9 cellular contexts compared by ENCODE assay signal in the genomic region with DNA sequence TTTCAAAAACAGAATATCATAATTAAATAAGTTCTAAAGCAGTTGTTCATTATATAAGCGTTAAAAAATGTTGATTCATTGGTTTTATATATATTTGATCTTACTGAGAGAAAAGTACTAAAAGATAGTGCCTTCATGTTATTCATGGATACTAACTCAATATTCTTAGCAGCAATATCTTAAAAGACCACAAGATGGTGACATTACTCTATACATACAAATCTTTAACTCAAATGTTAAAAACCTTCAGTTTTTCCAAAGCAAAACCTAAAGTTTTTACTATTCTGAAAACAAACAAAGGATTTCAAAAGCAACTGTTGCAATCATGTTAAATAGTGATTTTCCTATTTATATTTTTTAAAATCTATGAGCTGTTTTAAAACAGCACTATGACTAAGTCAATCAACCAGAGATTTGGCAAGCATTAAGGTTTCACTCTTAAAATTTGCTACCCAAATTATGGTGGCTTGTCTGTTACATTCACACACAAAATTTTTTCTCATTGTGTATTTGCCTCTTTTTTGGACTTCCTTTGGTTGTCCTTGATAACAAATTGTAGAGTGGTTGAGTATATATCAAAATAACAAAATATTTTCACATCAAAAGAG. TPM values are rescaled to one million over a fixed set of nuclear protein-coding genes. Genes with fewer than 3 reads are reported as not detected.
DNase-seq lines count a peak whose midpoint lies in the region; ATAC-seq, FAIRE-seq and TF ChIP-seq lines count a peak whose summit lies in the region.
"Had no signal": no experiment of that assay in that cellular context is flagged by ENCODE, and none has a peak within 500 bp of the region (broad histone marks: within the 10 kb centered on the region; RNA-seq: fewer than 3 reads in every experiment).

No MANE protein-coding gene starts in this region.

- peak; percentile 50 for ATAC-seq in HG02852 (IDR thresholded peaks at IDR 0.05; ENCODE audit: unreplicated experiment)
- peak; percentile 54 for ATAC-seq in foreskin keratinocyte
- ATAC-seq in activated CD4-positive, CD25-positive, alpha-beta regulatory T cell treated with anti-CD3 and anti-CD28 coated beads, Interleukin-2, amount 50 U/mL, for 24 hours, result no peak

- H3K9me2 ChIP-seq in DOHH2 (replicated peaks; ENCODE audit: control insufficient read depth, low read length), result no peaks in the 10 kb centered on the region

- peaks cover 3% of the 10 kb centered on the region; the same call in 1 of the 2 replicates for H3F3A ChIP-seq in DOHH2 (ENCODE audit: control insufficient read depth, insufficient read depth)

- H3K36me3 Mint-ChIP-seq in activated CD4-positive, alpha-beta T cell treated with anti-CD3 and anti-CD28 coated beads, Interleukin-2, amount 10 ng/mL, durations not matched to agents 7 days and 5 days (ENCODE audit: low read depth), result no peaks in the 10 kb centered on the region
- H3K36me3 Mint-ChIP-seq: naive B cell had no signal

- H3K36me3 ChIP-seq in DOHH2 (ENCODE audit: control insufficient read depth, low read length) (no peaks in the 10 kb centered on the region), tibial artery (no peaks in the 10 kb centered on the region)

- no peaks in the 10 kb centered on the region for H3K27me3 ChIP-seq in DOHH2 (ENCODE audit: control insufficient read depth, low read length)
- H3K27me3 ChIP-seq in foreskin keratinocyte, result no peaks in the 10 kb centered on the region
- H3K27me3 ChIP-seq in tibial artery, result no peaks in the 10 kb centered on the region

- H3K9me3 ChIP-seq in DOHH2 (ENCODE audit: control insufficient read depth, insufficient read depth, low read length) (no peaks in the 10 kb centered on the region), tibial artery (no peaks in the 10 kb centered on the region)

- H3K79me2 ChIP-seq in DOHH2 (ENCODE audit: control insufficient read depth, low read length), result no peaks in the 10 kb centered on the region

- TF ChIP-seq CTCF in DOHH2 (IDR thresholded peaks at IDR 0.05; ENCODE audit: low read depth, low read length, poor library complexity, severe bottlenecking) (peak; percentile 62), foreskin keratinocyte (conservative IDR thresholded peaks at IDR 0.05) (peak; percentile 78), tibial artery (IDR thresholded peaks at IDR 0.05) (peak; percentile 64 to 66)

- no peak overlapping the region for H3K27ac Mint-ChIP-seq in activated CD4-positive, alpha-beta T cell treated with anti-CD3 and anti-CD28 coated beads, Interleukin-2, amount 10 ng/mL, durations not matched to agents 7 days and 5 days

- FAIRE-seq in RCC 7860 (lab: Jason Lieb, UNC), result peak; percentile 82

- H3K4me3 Mint-ChIP-seq in activated CD4-positive, alpha-beta T cell treated with anti-CD3 and anti-CD28 coated beads, Interleukin-2, amount 10 ng/mL, durations not matched to agents 7 days and 5 days, result no peak overlapping the region

- H4K20me1 ChIP-seq in DOHH2 (ENCODE audit: control insufficient read depth, insufficient read depth, low read depth, low read length), result no peaks in the 10 kb centered on the region

- no peaks in the 10 kb centered on the region for H3K9me3 Mint-ChIP-seq in activated CD4-positive, alpha-beta T cell treated with anti-CD3 and anti-CD28 coated beads, Interleukin-2, amount 10 ng/mL, durations not matched to agents 7 days and 5 days
- H3K9me3 Mint-ChIP-seq: naive B cell had no signal

- no peaks in the 10 kb centered on the region for H3K4me1 Mint-ChIP-seq in activated CD4-positive, alpha-beta T cell treated with anti-CD3 and anti-CD28 coated beads, Interleukin-2, amount 10 ng/mL, durations not matched to agents 7 days and 5 days

- H3K27ac ChIP-seq in DOHH2 (ENCODE audit: low read depth, low read length) (peak overlapping the region; percentile 86), foreskin keratinocyte (no peak overlapping the region), tibial artery (no peak overlapping the region)

- DNase-seq in RCC 7860 (ENCODE audit: low spot score) (peak; percentile 17), foreskin keratinocyte (peak in 1 of 2 donors; percentile 14), tibial artery (no peak), activated T-cell treated with anti-CD3 and anti-CD28 coated beads for 4 hours (no peak)
- DNase-seq in activated CD4-positive, alpha-beta T cell treated with anti-CD3 and anti-CD28 coated beads, Interleukin-2, amount 10 ng/mL, durations not matched to agents 7 days and 5 days, result no peak
- DNase-seq: naive B cell had no signal

- H3K4me3 ChIP-seq in DOHH2 (ENCODE audit: low read length), result peak overlapping the region; percentile 52
- no peak overlapping the region for H3K4me3 ChIP-seq in tibial artery

- intact Hi-C loops in tibial artery (cut with DNase I; ENCODE audit: low total_unique reads), result no loop called here

- POLR2A ChIA-PET in activated CD4-positive, alpha-beta T cell treated with anti-CD3 and anti-CD28 coated beads, Interleukin-2, amount 10 ng/mL, durations not matched to agents 7 days and 5 days (lab: Charles Lee), result no interaction called here

- H3K27me3 Mint-ChIP-seq in activated CD4-positive, alpha-beta T cell treated with anti-CD3 and anti-CD28 coated beads, Interleukin-2, amount 10 ng/mL, durations not matched to agents 7 days and 5 days, result no peaks in the 10 kb centered on the region
- H3K27me3 Mint-ChIP-seq: naive B cell had no signal

- peak overlapping the region; percentile 72 for H3K4me2 ChIP-seq in DOHH2 (ENCODE audit: low read length)

- H3K4me1 ChIP-seq in DOHH2 (ENCODE audit: control insufficient read depth, low read length), result peaks cover 34% of the 10 kb centered on the region
- H3K4me1 ChIP-seq in foreskin keratinocyte, result no peaks in the 10 kb centered on the region
- peaks cover 0 to 14% (median 9%) of the 10 kb centered on the region in 4 donors for H3K4me1 ChIP-seq in tibial artery

- CTCF ChIA-PET in activated CD4-positive, alpha-beta T cell treated with anti-CD3 and anti-CD28 coated beads, Interleukin-2, amount 10 ng/mL, durations not matched to agents 7 days and 5 days (lab: Charles Lee), result no interaction called here

RNA-seq across cellular contexts. Expression of a gene that starts 50.1 kb away (rescaled TPM):
- total RNA-seq in foreskin keratinocyte, result not detected in 2 replicates
- polyA plus RNA-seq in foreskin keratinocyte, result not detected in 2 replicates
- total RNA-seq in activated CD4-positive, alpha-beta T cell treated with anti-CD3 and anti-CD28 coated beads, Interleukin-2, amount 10 ng/mL, durations not matched to agents 7 days and 5 days, result not detected

Comparison
In these comparisons a context has a peak if more than half of its experiments do, and no peak if none do; other contexts are left out.
1. ATAC-seq: peak in HG02852 (single experiment) and foreskin keratinocyte (single experiment); none in activated CD4-positive, CD25-positive, alpha-beta regulatory T cell treated with anti-CD3 and anti-CD28 coated beads, Interleukin-2, amount 50 U/mL, for 24 hours (0 of 2).
2. Peak in every context shown above with its lines, with median percentiles within 50 percentile points of each other: CTCF ChIP-seq.